Comparison of ENCODE assay signal across 21 cellular contexts in genomic region chr19:14127929-14128509, GRCh38. TPM values are rescaled to one million over a fixed set of nuclear protein-coding genes. Genes with fewer than 3 reads are reported as not detected.
DNase-seq lines count a peak whose midpoint lies in the region; ATAC-seq, FAIRE-seq and TF ChIP-seq lines count a peak whose summit lies in the region.
"Had no signal": no experiment of that assay in that cellular context is flagged by ENCODE, and none has a peak within 500 bp of the region (broad histone marks: within the 10 kb centered on the region; RNA-seq: fewer than 3 reads in every experiment).

No MANE protein-coding gene starts in this region.

- no peaks in the 10 kb centered on the region for H3K9me3 ChIP-seq in OCI-LY7 (ENCODE audit: low read length)

- H3K4me3 ChIP-seq in OCI-LY7 (ENCODE audit: low read depth, low read length, poor library complexity, severe bottlenecking): peak overlapping the region; percentile 15

- POLR2A ChIA-PET in OCI-LY7 (lab: Charles Lee): no interaction called here

- peak overlapping the region; percentile 73 for H3K27ac ChIP-seq in OCI-LY7 (ENCODE audit: low read depth, low read length, poor library complexity, severe bottlenecking)
- H3K27ac ChIP-seq: WERI-Rb-1 had no signal

- H4K20me1 ChIP-seq in OCI-LY7 (ENCODE audit: insufficient read depth, low read length): no peaks in the 10 kb centered on the region; the same call in 1 of the 2 replicates

- no peaks in the 10 kb centered on the region for H3K9me2 ChIP-seq in OCI-LY7 (ENCODE audit: insufficient read depth, low read length)

- intact Hi-C loops in OCI-LY7 (cut with micrococcal nuclease; ENCODE audit: unreplicated experiment): no loop called here
- intact Hi-C loops in left ventricle myocardium superior (cut with micrococcal nuclease): no loop called here

- no peak for DNase-seq in GM12891 (ENCODE audit: insufficient read length, low spot score)
- peak; percentile 67 for DNase-seq in OCI-LY7 (ENCODE audit: low spot score)
- no peak for DNase-seq in left ventricle myocardium superior
- peak; percentile 68 for DNase-seq in pons (ENCODE audit: low spot score)
- DNase-seq in ACHN: no peak
- no peak for DNase-seq in mesenteric fat pad (ENCODE audit: low spot score)
- no peak for DNase-seq in NCI-H510A treated with DMSO at 0.1 percent for 48 hours (lab: John Stamatoyannopoulos, UW)
- DNase-seq: activated naive CD8-positive, alpha-beta T cell treated with anti-CD3 and anti-CD28 coated beads, Interleukin-2, amount 10 ng/mL, durations not matched to agents 7 days and 5 days; dermis blood vessel endothelial cell; DND-41; NCI-H1092 treated with DMSO at 0.1 percent for 48 hours; NCI-H524; occipital lobe; stimulated activated CD4-positive, alpha-beta T cell treated with anti-CD3 and anti-CD28 coated beads, Interleukin-2, amount 100 ng/mL, for 24 hours; WERI-Rb-1 had no signal

- in situ Hi-C loops in ACHN (cut with HindIII; ENCODE audit: low pct_ligation_motif_present, low pct_unique_long_range_greater_than_20kb, low sequenced_read_pairs): no loop called here

- peaks cover 27% of the 10 kb centered on the region for H3K79me2 ChIP-seq in OCI-LY7 (ENCODE audit: insufficient read depth, low read depth, low read length)

- H3K4me2 ChIP-seq in OCI-LY7 (ENCODE audit: low read length): peak overlapping the region; percentile 49

- H3K36me3 ChIP-seq in OCI-LY7 (ENCODE audit: insufficient read depth, low read length): peaks cover 83% of the 10 kb centered on the region

- CTCF ChIA-PET in OCI-LY7 (lab: Charles Lee; ENCODE audit: unreplicated experiment): interaction anchor here (0.6 kb wide), 1 partner anchor 71 kb away, joined by 3 read pairs; no protein-coding TSS in a partner anchor

- H3K4me1 ChIP-seq in OCI-LY7 (ENCODE audit: insufficient read depth, low read length, poor library complexity, severe bottlenecking): peaks cover 35% of the 10 kb centered on the region

- H2AFZ ChIP-seq in OCI-LY7 (ENCODE audit: low read length): no peak overlapping the region

- ATAC-seq in left ventricle myocardium superior (peak; percentile 91), GM19328 (IDR thresholded peaks at IDR 0.05; ENCODE audit: unreplicated experiment) (no peak)
- ATAC-seq: HCT116 had no signal

- no peak for FAIRE-seq in GM12891 (lab: Jason Lieb, UNC)
- FAIRE-seq: HTR-8/SVneo had no signal

- TF ChIP-seq CTCF in OCI-LY7 (conservative IDR thresholded peaks at IDR 0.05; ENCODE audit: low read length): no peak

- BruUV-seq in OCI-LY7 (replicated peaks; lab: Mats Ljungman, UMichigan): no TSS peak

- TF ChIP-seq POLR2A in GM12891 (IDR thresholded peaks at IDR 0.05; ENCODE audit: low read depth, low read length): no peak

TF ChIP-seq in GM12891, 5 proteins besides CTCF, POLR2A, EP300 and RAD21:
- TF ChIP-seq SPI1 (IDR thresholded peaks at IDR 0.05; ENCODE audit: low read depth, low read length) (peak; percentile 39), POLR2AphosphoS5 (IDR thresholded peaks at IDR 0.05; ENCODE audit: low read depth, low read length) (no peak)

RNA-seq across cellular contexts. Expression of gene ASF1B, which starts 8.4 kb away (rescaled TPM):
- 59.6 TPM for polyA plus RNA-seq in GM12891 (2012; ENCODE audit: low read depth, missing spikeins)
- total RNA-seq in OCI-LY7 (2014; rRNA removed; shearing (Covaris generic)): 115 and 202 TPM in 2 replicates
- total RNA-seq in OCI-LY7 (2022) (139 and 143 TPM in 2 replicates), left ventricle myocardium superior (1.6 TPM), mesenteric fat pad (0.87 TPM)

RNA-seq across cellular contexts. Expression of gene PRKACA, which starts 10.5 kb away (rescaled TPM):
- polyA plus RNA-seq in GM12891 (2012; ENCODE audit: low read depth, missing spikeins): 26.6 TPM
- total RNA-seq in OCI-LY7 (2014; rRNA removed; shearing (Covaris generic)): 18.0 and 21.1 TPM in 2 replicates
- total RNA-seq in OCI-LY7 (2022) (62.0 and 63.7 TPM in 2 replicates), left ventricle myocardium superior (514 TPM), mesenteric fat pad (160 TPM)

RNA-seq across cellular contexts. Expression of gene SAMD1, which starts 37.5 kb away (rescaled TPM):
- 20.3 TPM for polyA plus RNA-seq in GM12891 (2012; ENCODE audit: low read depth, missing spikeins)
- total RNA-seq in OCI-LY7 (2014; rRNA removed; shearing (Covaris generic)): 116 and 128 TPM in 2 replicates
- total RNA-seq in OCI-LY7 (2022): 124 and 128 TPM in 2 replicates
- total RNA-seq in left ventricle myocardium superior: 58.0 TPM
- 32.3 TPM for total RNA-seq in mesenteric fat pad

RNA-seq across cellular contexts. Expression of gene C19orf67, which starts 42.4 kb away (rescaled TPM):
- polyA plus RNA-seq in GM12891 (2012; ENCODE audit: low read depth, missing spikeins): 0.06 TPM
- total RNA-seq in OCI-LY7 (2014; rRNA removed; shearing (Covaris generic)): 1.0 and 2.6 TPM in 2 replicates
- 0.55 and 1.4 TPM in 2 replicates for total RNA-seq in OCI-LY7 (2022)
- not detected for total RNA-seq in left ventricle myocardium superior
- total RNA-seq in mesenteric fat pad: not detected
- total RNA-seq: activated naive CD8-positive, alpha-beta T cell treated with anti-CD3 and anti-CD28 coated beads, Interleukin-2, amount 10 ng/mL, durations not matched to agents 7 days and 5 days; dermis blood vessel endothelial cell; kidney epithelial cell; occipital lobe; SK-MEL-5 had no signal
- polyA plus RNA-seq: BJ had no signal

RNA-seq across cellular contexts. Expression of gene MISP3, which starts 55.4 kb away (rescaled TPM):
- 0.54 TPM for polyA plus RNA-seq in GM12891 (2012; ENCODE audit: low read depth, missing spikeins)
- 3.3 and 6.4 TPM in 2 replicates for total RNA-seq in OCI-LY7 (2014; rRNA removed; shearing (Covaris generic))
- total RNA-seq in OCI-LY7 (2022) (3.9 TPM in 2 replicates), left ventricle myocardium superior (6.8 TPM), mesenteric fat pad (1.7 TPM)

Comparison
In these comparisons a context has a peak if more than half of its experiments do, and no peak if none do; other contexts are left out.
1. DNase-seq: peak in OCI-LY7 (single experiment) and pons (single experiment); none in GM12891 (single experiment), left ventricle myocardium superior (single experiment), ACHN (single experiment), mesenteric fat pad (single experiment) and NCI-H510A treated with DMSO at 0.1 percent for 48 hours (single experiment).
2. RNA of gene ASF1B, which starts 8.4 kb away (total RNA-seq): 115 to 202 TPM in OCI-LY7; 1.6 TPM in left ventricle myocardium superior (single experiment) and 0.87 TPM in mesenteric fat pad (single experiment); every median in the first group is over 10 times any median in the second.